Comparison of ENCODE assay signal across 26 cellular contexts in genomic region chr22:17079572-17079971, GRCh38. TPM values are rescaled to one million over a fixed set of nuclear protein-coding genes. Genes with fewer than 3 reads are reported as not detected.
"Had no signal": no experiment of that assay in that cellular context is flagged by ENCODE, and none has a peak within 500 bp of the region (broad histone marks: within the 10 kb centered on the region; RNA-seq: fewer than 3 reads in every experiment).

No MANE protein-coding gene starts in this region.

- ATAC-seq: activated CD8-positive, alpha-beta T cell treated with anti-CD3 and anti-CD28 coated beads, Interleukin-2, amount 10 ng/mL, durations not matched to agents 7 days and 5 days; effector memory CD8-positive, alpha-beta T cell; left lung; stimulated activated effector memory CD8-positive, alpha-beta T cell treated with anti-CD3 and anti-CD28 coated beads, Interleukin-12 subunit alpha, Interleukin-12 subunit beta, amount 100 ng/mL, for 72 hours; T-cell had no signal

- H3K27ac ChIP-seq: esophagus squamous epithelium, left lung, prostate gland, right atrium auricular region, stomach, testis had no signal

- H3K27ac Mint-ChIP-seq: activated CD4-positive, alpha-beta T cell treated with anti-CD3 and anti-CD28 coated beads, Interleukin-2, amount 10 ng/mL, durations not matched to agents 24 days and 14 days; activated CD8-positive, alpha-beta T cell treated with anti-CD3 and anti-CD28 coated beads, Interleukin-2, amount 10 ng/mL, durations not matched to agents 7 days and 5 days; activated naive CD4-positive, alpha-beta T cell treated with anti-CD3 and anti-CD28 coated beads, Interleukin-2, amount 50 U/mL, for 24 hours; effector memory CD8-positive, alpha-beta T cell; stimulated activated effector memory CD8-positive, alpha-beta T cell treated with anti-CD3 and anti-CD28 coated beads, Interleukin-12 subunit alpha, Interleukin-12 subunit beta, amount 100 ng/mL, for 72 hours; T-cell; type B pancreatic cell had no signal

- H3K36me3 ChIP-seq: esophagus squamous epithelium, left lung, prostate gland, right atrium auricular region, stomach had no signal

- H3K4me3 ChIP-seq: esophagus squamous epithelium, left lung, prostate gland, right atrium auricular region, stomach, testis had no signal

- DNase-seq: activated CD4-positive, alpha-beta T cell treated with anti-CD3 and anti-CD28 coated beads, Interleukin-2, amount 10 ng/mL, durations not matched to agents 24 days and 14 days; activated CD4-positive, CD25-positive, alpha-beta regulatory T cell; activated CD8-positive, alpha-beta memory T cell treated with anti-CD3 and anti-CD28 coated beads, Interleukin-2, amount 50 U/mL, for 4 hours; activated CD8-positive, alpha-beta T cell treated with anti-CD3 and anti-CD28 coated beads, Interleukin-2, amount 10 ng/mL, durations not matched to agents 7 days and 5 days; activated gamma-delta T cell; activated T-cell treated with anti-CD3 and anti-CD28 coated beads, Interleukin-2, amount 50 U/mL, for 48 hours; effector memory CD8-positive, alpha-beta T cell; esophagus squamous epithelium; glutamatergic neuron; hippocampal formation; islet precursor cell; left lung; mammary epithelial cell; midbrain; stimulated activated CD4-positive, alpha-beta T cell treated with anti-CD3 and anti-CD28 coated beads, Interleukin-15, amount 100 ng/mL, for 24 hours; stimulated activated CD4-positive, alpha-beta T cell treated with anti-CD3 and anti-CD28 coated beads, Interleukin-4, amount 100 ng/mL, for 1 hour; stomach; T-cell; testis had no signal

- H3K4me1 ChIP-seq: prostate gland, testis had no signal

- H3K36me3 Mint-ChIP-seq: activated naive CD4-positive, alpha-beta T cell treated with anti-CD3 and anti-CD28 coated beads, Interleukin-2, amount 50 U/mL, for 24 hours; T-cell; type B pancreatic cell had no signal

- H3K9me3 ChIP-seq: esophagus squamous epithelium, left lung, prostate gland, right atrium auricular region, stomach, testis had no signal

- H3K27me3 ChIP-seq: left lung, right atrium auricular region, stomach, testis had no signal

- H3K4me3 Mint-ChIP-seq: activated CD4-positive, alpha-beta T cell treated with anti-CD3 and anti-CD28 coated beads, Interleukin-2, amount 10 ng/mL, durations not matched to agents 24 days and 14 days; activated CD8-positive, alpha-beta T cell treated with anti-CD3 and anti-CD28 coated beads, Interleukin-2, amount 10 ng/mL, durations not matched to agents 7 days and 5 days; activated naive CD4-positive, alpha-beta T cell treated with anti-CD3 and anti-CD28 coated beads, Interleukin-2, amount 50 U/mL, for 24 hours; effector memory CD8-positive, alpha-beta T cell; stimulated activated effector memory CD8-positive, alpha-beta T cell treated with anti-CD3 and anti-CD28 coated beads, Interleukin-12 subunit alpha, Interleukin-12 subunit beta, amount 100 ng/mL, for 72 hours; T-cell; type B pancreatic cell had no signal

- H3K9me3 Mint-ChIP-seq: activated CD4-positive, alpha-beta T cell treated with anti-CD3 and anti-CD28 coated beads, Interleukin-2, amount 10 ng/mL, durations not matched to agents 24 days and 14 days; activated naive CD4-positive, alpha-beta T cell treated with anti-CD3 and anti-CD28 coated beads, Interleukin-2, amount 50 U/mL, for 24 hours; effector memory CD8-positive, alpha-beta T cell; stimulated activated effector memory CD8-positive, alpha-beta T cell treated with anti-CD3 and anti-CD28 coated beads, Interleukin-12 subunit alpha, Interleukin-12 subunit beta, amount 100 ng/mL, for 72 hours; T-cell; type B pancreatic cell had no signal

- H3K27me3 Mint-ChIP-seq: activated naive CD4-positive, alpha-beta T cell treated with anti-CD3 and anti-CD28 coated beads, Interleukin-2, amount 50 U/mL, for 24 hours; effector memory CD8-positive, alpha-beta T cell; T-cell had no signal

RNA-seq across cellular contexts. Expression of gene TMEM121B, which starts 41.6 kb away (rescaled TPM):
- total RNA-seq: bronchial epithelial cell, osteoblast had no signal
